ENCODE assay signal across 9 cellular contexts in the genomic region with DNA sequence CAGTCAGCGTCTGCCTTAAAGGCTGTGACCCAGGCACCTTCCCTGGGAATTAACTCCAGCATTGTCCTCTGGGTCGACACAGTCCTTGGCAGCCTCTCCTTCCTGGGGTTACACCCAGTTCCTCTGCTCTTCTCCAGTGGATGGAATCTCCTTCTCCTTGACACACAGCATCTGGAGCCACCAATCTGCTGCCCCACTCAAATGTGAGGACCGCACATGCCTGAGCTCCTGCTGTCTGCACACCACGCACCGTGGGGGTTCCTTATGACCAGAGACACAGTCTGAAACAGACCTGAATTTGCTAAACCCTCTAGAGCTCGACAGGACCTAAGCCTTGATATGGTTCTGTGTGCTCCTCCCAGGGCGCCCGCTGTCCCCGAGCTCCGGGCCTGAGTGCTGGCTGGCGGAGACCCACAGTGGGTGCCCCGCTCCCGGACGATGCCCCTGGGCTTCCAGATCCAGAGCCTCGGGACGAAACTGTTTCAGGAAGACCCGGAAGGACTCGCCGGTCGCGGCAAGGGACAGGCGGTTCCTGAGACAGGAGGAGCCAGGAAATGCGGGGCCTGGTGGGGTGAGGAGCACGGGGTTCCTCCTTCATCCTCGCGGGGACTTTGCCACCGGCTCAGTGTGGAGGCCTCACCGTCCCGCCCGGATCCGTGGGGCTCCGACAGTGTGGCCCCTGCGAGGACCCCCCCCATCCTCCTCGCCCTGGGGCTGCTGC. TPM values are rescaled to one million over a fixed set of nuclear protein-coding genes. Genes with fewer than 3 reads are reported as not detected.
DNase-seq lines count a peak whose midpoint lies in the region; ATAC-seq and TF ChIP-seq lines count a peak whose summit lies in the region.
"Had no signal": no experiment of that assay in that cellular context is flagged by ENCODE, and none has a peak within 500 bp of the region (broad histone marks: within the 10 kb centered on the region; RNA-seq: fewer than 3 reads in every experiment).

No MANE protein-coding gene starts in this region.

- H3K36me3 Mint-ChIP-seq in activated naive CD8-positive, alpha-beta T cell treated with anti-CD3 and anti-CD28 coated beads, Interleukin-2, amount 10 ng/mL, durations not matched to agents 7 days and 5 days: no peaks in the 10 kb centered on the region
- H3K36me3 Mint-ChIP-seq in activated naive CD8-positive, alpha-beta T cell treated with anti-CD3 and anti-CD28 coated beads for 36 hours: no peaks in the 10 kb centered on the region
- H3K36me3 Mint-ChIP-seq in chondrocyte (ENCODE audit: low read depth): no peaks in the 10 kb centered on the region

- H3K4me1 ChIP-seq in lung (ENCODE audit: control insufficient read depth in 2 of 2, insufficient read depth in 2 of 2, low read length in 2 of 2) (peaks cover 0 to 10% of the 10 kb centered on the region in 2 donors), urinary bladder (ENCODE audit: insufficient read depth) (no peaks in the 10 kb centered on the region)

- no peak overlapping the region for H3K27ac Mint-ChIP-seq in activated naive CD8-positive, alpha-beta T cell treated with anti-CD3 and anti-CD28 coated beads, Interleukin-2, amount 10 ng/mL, durations not matched to agents 7 days and 5 days
- H3K27ac Mint-ChIP-seq in activated naive CD8-positive, alpha-beta T cell treated with anti-CD3 and anti-CD28 coated beads for 36 hours: no peak overlapping the region
- H3K27ac Mint-ChIP-seq in chondrocyte (ENCODE audit: unreplicated experiment): no peak overlapping the region
- H3K27ac Mint-ChIP-seq: activated B cell treated with CpG ODN at 0.5 μM for 24 hours had no signal

- peak; percentile 51 for DNase-seq in activated naive CD8-positive, alpha-beta T cell treated with anti-CD3 and anti-CD28 coated beads, Interleukin-2, amount 10 ng/mL, durations not matched to agents 7 days and 5 days
- no peak for DNase-seq in activated naive CD8-positive, alpha-beta T cell treated with anti-CD3 and anti-CD28 coated beads for 36 hours
- no peak for DNase-seq in chondrocyte (ENCODE audit: low spot score)
- DNase-seq in lung (ENCODE audit: low spot score): no peak
- no peak for DNase-seq in LoVo (ENCODE audit: low spot score)
- no peak for DNase-seq in NCI-H128 (lab: John Stamatoyannopoulos, UW; ENCODE audit: unreplicated experiment)
- DNase-seq: activated B cell treated with CpG ODN at 0.5 μM for 24 hours had no signal

- no peak for ATAC-seq in activated naive CD8-positive, alpha-beta T cell treated with anti-CD3 and anti-CD28 coated beads, Interleukin-2, amount 10 ng/mL, durations not matched to agents 7 days and 5 days (ENCODE audit: low read depth)
- no peak for ATAC-seq in lung (ENCODE audit: insufficient read depth, low FRiP score)
- ATAC-seq in HG03571 (IDR thresholded peaks at IDR 0.05; ENCODE audit: unreplicated experiment): no peak

- no peaks in the 10 kb centered on the region for H3K9me3 Mint-ChIP-seq in activated naive CD8-positive, alpha-beta T cell treated with anti-CD3 and anti-CD28 coated beads, Interleukin-2, amount 10 ng/mL, durations not matched to agents 7 days and 5 days
- no peaks in the 10 kb centered on the region for H3K9me3 Mint-ChIP-seq in activated naive CD8-positive, alpha-beta T cell treated with anti-CD3 and anti-CD28 coated beads for 36 hours
- H3K9me3 Mint-ChIP-seq in chondrocyte (ENCODE audit: low read depth): no peaks in the 10 kb centered on the region
- H3K9me3 Mint-ChIP-seq: activated B cell treated with CpG ODN at 0.5 μM for 24 hours had no signal

- WGBS in lung, 2 donors: 10 to 12% methylated on average over 34 of the region's 34 CpGs
- WGBS in urinary bladder: 14% methylated on average over 34 of the region's 34 CpGs

- peaks cover 0 to 2% of the 10 kb centered on the region in 2 donors for H3K9me3 ChIP-seq in lung (ENCODE audit: control insufficient read depth in 2 of 2, insufficient read depth in 1 of 2, low read length in 1 of 2)

- H3K27me3 ChIP-seq in lung (ENCODE audit: control insufficient read depth, insufficient read depth): no peaks in the 10 kb centered on the region

- H3K36me3 ChIP-seq in lung (ENCODE audit: control insufficient read depth in 2 of 2, insufficient read depth in 2 of 2, low read length in 2 of 2) (no peaks in the 10 kb centered on the region), urinary bladder (ENCODE audit: insufficient read depth) (no peaks in the 10 kb centered on the region)

- POLR2A ChIA-PET in activated naive CD8-positive, alpha-beta T cell treated with anti-CD3 and anti-CD28 coated beads, Interleukin-2, amount 10 ng/mL, durations not matched to agents 7 days and 5 days (lab: Charles Lee): no interaction called here

- peak overlapping the region; percentile 12 for H3K4me3 ChIP-seq in lung
- peak overlapping the region; percentile 46 for H3K4me3 ChIP-seq in urinary bladder (ENCODE audit: low read depth, low read length)

- TF ChIP-seq CTCF in chondrocyte (IDR thresholded peaks at IDR 0.05): no peak
- no peak for TF ChIP-seq CTCF in lung (IDR thresholded peaks at IDR 0.05; ENCODE audit: control extremely low read depth, extremely low read depth)

- peak overlapping the region; percentile 41 for H3K4me3 Mint-ChIP-seq in activated naive CD8-positive, alpha-beta T cell treated with anti-CD3 and anti-CD28 coated beads, Interleukin-2, amount 10 ng/mL, durations not matched to agents 7 days and 5 days
- no peak overlapping the region for H3K4me3 Mint-ChIP-seq in activated naive CD8-positive, alpha-beta T cell treated with anti-CD3 and anti-CD28 coated beads for 36 hours
- peak overlapping the region; percentile 79 for H3K4me3 Mint-ChIP-seq in chondrocyte (ENCODE audit: unreplicated experiment)
- H3K4me3 Mint-ChIP-seq: activated B cell treated with CpG ODN at 0.5 μM for 24 hours had no signal

- H3K27ac ChIP-seq in lung (ENCODE audit: low read depth in 1 of 2, low read length in 1 of 2) (peak overlapping the region in 1 of 2 donors; percentile 55), urinary bladder (ENCODE audit: low read depth) (peak overlapping the region; percentile 27)

- H3K4me1 Mint-ChIP-seq in activated naive CD8-positive, alpha-beta T cell treated with anti-CD3 and anti-CD28 coated beads, Interleukin-2, amount 10 ng/mL, durations not matched to agents 7 days and 5 days: peaks cover 17% of the 10 kb centered on the region
- peaks cover 15% of the 10 kb centered on the region for H3K4me1 Mint-ChIP-seq in activated naive CD8-positive, alpha-beta T cell treated with anti-CD3 and anti-CD28 coated beads for 36 hours
- peaks cover 25% of the 10 kb centered on the region for H3K4me1 Mint-ChIP-seq in chondrocyte (ENCODE audit: low read depth)

- peaks cover 84% of the 10 kb centered on the region for H3K27me3 Mint-ChIP-seq in activated naive CD8-positive, alpha-beta T cell treated with anti-CD3 and anti-CD28 coated beads, Interleukin-2, amount 10 ng/mL, durations not matched to agents 7 days and 5 days
- peaks cover 94% of the 10 kb centered on the region for H3K27me3 Mint-ChIP-seq in activated naive CD8-positive, alpha-beta T cell treated with anti-CD3 and anti-CD28 coated beads for 36 hours
- H3K27me3 Mint-ChIP-seq in chondrocyte (ENCODE audit: low read depth): peaks cover 34% of the 10 kb centered on the region

RNA-seq across cellular contexts. Expression of a gene that starts 2.5 kb away (rescaled TPM):
- total RNA-seq in activated naive CD8-positive, alpha-beta T cell treated with anti-CD3 and anti-CD28 coated beads, Interleukin-2, amount 10 ng/mL, durations not matched to agents 7 days and 5 days: not detected
- total RNA-seq in activated naive CD8-positive, alpha-beta T cell treated with anti-CD3 and anti-CD28 coated beads for 36 hours: not detected
- total RNA-seq in chondrocyte: 0.51 to 0.60 TPM (median 0.54 TPM) in 3 replicates
- 1 to 10 TPM in 1 of 2 donors, under 1 TPM in 1; 0.61 to 1.4 TPM for total RNA-seq in lung
- polyA plus RNA-seq in lung: 1 to 10 TPM in 1 of 2 donors, under 1 TPM in 1; 0.32 to 1.8 TPM
- total RNA-seq in urinary bladder: 1.2 TPM
- polyA plus RNA-seq in urinary bladder: 3.4 TPM
- total RNA-seq: activated B cell treated with CpG ODN at 0.5 μM for 24 hours had no signal

RNA-seq across cellular contexts. Expression of a gene that starts 16.4 kb away (rescaled TPM):
- total RNA-seq in activated naive CD8-positive, alpha-beta T cell treated with anti-CD3 and anti-CD28 coated beads, Interleukin-2, amount 10 ng/mL, durations not matched to agents 7 days and 5 days: under 1 TPM; 0.53 to 0.60 TPM
- under 1 TPM; 0.43 to 0.62 TPM for total RNA-seq in activated naive CD8-positive, alpha-beta T cell treated with anti-CD3 and anti-CD28 coated beads for 36 hours
- 7.7 to 15.1 TPM (median 13.9 TPM) in 3 replicates for total RNA-seq in chondrocyte
- total RNA-seq in lung: 1 to 10 TPM; 2.4 to 2.9 TPM
- polyA plus RNA-seq in lung: 1 to 10 TPM; 1.2 to 6.2 TPM
- 0.26 TPM for total RNA-seq in urinary bladder
- polyA plus RNA-seq in urinary bladder: 0.49 TPM

RNA-seq across cellular contexts. Expression of a gene that starts 27.5 kb away (rescaled TPM):
- not detected for total RNA-seq in activated naive CD8-positive, alpha-beta T cell treated with anti-CD3 and anti-CD28 coated beads, Interleukin-2, amount 10 ng/mL, durations not matched to agents 7 days and 5 days
- not detected for total RNA-seq in activated naive CD8-positive, alpha-beta T cell treated with anti-CD3 and anti-CD28 coated beads for 36 hours
- total RNA-seq in chondrocyte (not detected in 3 replicates), lung (under 1 TPM; 0.94 to 0.98 TPM), urinary bladder (0.74 TPM)
- polyA plus RNA-seq in lung (under 1 TPM; 0.56 to 0.93 TPM), urinary bladder (0.99 TPM)
- total RNA-seq: activated B cell treated with CpG ODN at 0.5 μM for 24 hours had no signal

RNA-seq across cellular contexts. Expression of a gene that starts 38.3 kb away (rescaled TPM):
- total RNA-seq in activated naive CD8-positive, alpha-beta T cell treated with anti-CD3 and anti-CD28 coated beads, Interleukin-2, amount 10 ng/mL, durations not matched to agents 7 days and 5 days: under 1 TPM; 0.91 to 0.97 TPM
- 1 to 10 TPM; 2.8 to 2.9 TPM for total RNA-seq in activated naive CD8-positive, alpha-beta T cell treated with anti-CD3 and anti-CD28 coated beads for 36 hours
- 2.8 to 29.8 TPM (median 29.8 TPM) in 3 replicates for total RNA-seq in chondrocyte
- 1 to 10 TPM; 1.7 to 6.2 TPM for total RNA-seq in lung
- 1 to 10 TPM in 1 of 2 donors, under 1 TPM in 1; 0.59 to 1.9 TPM for polyA plus RNA-seq in lung
- 0.16 TPM for total RNA-seq in urinary bladder
- polyA plus RNA-seq in urinary bladder: 0.03 TPM
